In the genomic region with DNA sequence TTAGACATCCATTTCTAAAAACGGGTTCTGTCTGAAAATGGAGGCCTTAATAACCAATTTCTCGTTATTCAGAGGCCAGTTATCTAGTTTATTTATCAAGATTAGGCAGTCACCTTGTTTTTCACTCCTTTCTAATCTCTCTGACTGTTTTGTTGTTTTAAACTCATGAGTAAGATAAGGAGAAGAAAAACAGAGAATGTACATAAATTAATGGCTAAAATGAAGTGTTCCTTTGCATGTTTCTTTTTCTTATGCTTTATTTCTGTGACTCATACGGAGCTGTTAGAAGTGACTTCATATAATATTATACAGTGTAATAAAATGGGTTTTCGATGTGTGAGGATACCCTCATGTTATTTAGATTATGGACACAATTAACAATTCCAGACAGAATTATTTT, we compare ENCODE assay signal across 28 cellular contexts.
"Had no signal": no experiment of that assay in that cellular context is flagged by ENCODE, and none has a peak within 500 bp of the region (broad histone marks: within the 10 kb centered on the region; RNA-seq: fewer than 3 reads in every experiment).

No MANE protein-coding gene starts in this region.

- H3K4me3 ChIP-seq: coronary artery, gastroesophageal sphincter, heart left ventricle, hepatocyte, left lung, right lobe of liver, stomach, testis, tibial nerve, upper lobe of left lung had no signal

- H3K27ac ChIP-seq: epithelial cell of prostate, gastroesophageal sphincter, heart left ventricle, hepatocyte, left lung, right lobe of liver, stomach, testis, tibial nerve, upper lobe of left lung had no signal

- H2AFZ ChIP-seq: hepatocyte had no signal

- H3K4me1 ChIP-seq: right lobe of liver, testis had no signal

- ATAC-seq: effector memory CD8-positive, alpha-beta T cell; esophagus mucosa; gastroesophageal sphincter; heart left ventricle; left cardiac atrium; left lung; naive thymus-derived CD4-positive, alpha-beta T cell; right lobe of liver had no signal

- H3K4me2 ChIP-seq: hepatocyte had no signal

- DNase-seq: dermis blood vessel endothelial cell; effector memory CD8-positive, alpha-beta T cell; foreskin fibroblast; heart left ventricle; kidney; left cardiac atrium; left lung; mesenchymal stem cell; midbrain; naive thymus-derived CD4-positive, alpha-beta T cell; nucleus accumbens; posterior cingulate gyrus; retina; right lobe of liver; small intestine; stimulated activated CD4-positive, alpha-beta T cell treated with anti-CD3 and anti-CD28 coated beads, Interleukin-15, amount 100 ng/mL, for 24 hours; stimulated activated CD4-positive, alpha-beta T cell treated with anti-CD3 and anti-CD28 coated beads, Interleukin-2, amount 100 ng/mL, for 48 hours; stimulated activated CD8-positive, alpha-beta memory T cell treated with anti-CD3 and anti-CD28 coated beads, Interleukin-4, amount 100 ng/mL, for 48 hours; stimulated activated naive CD4-positive, alpha-beta T cell; stomach; testis; upper lobe of left lung had no signal

- H3K27me3 ChIP-seq: gastroesophageal sphincter, hepatocyte, left lung, right lobe of liver, stomach, testis, tibial nerve, upper lobe of left lung had no signal

- H3K36me3 ChIP-seq: gastroesophageal sphincter, heart left ventricle, left lung, right lobe of liver, stomach, tibial nerve, upper lobe of left lung had no signal

- H3K9me3 ChIP-seq: gastroesophageal sphincter, heart left ventricle, left lung, right lobe of liver, stomach, testis, tibial nerve, upper lobe of left lung had no signal
